Comparison of ENCODE assay signal across 10 cellular contexts in the genomic region with DNA sequence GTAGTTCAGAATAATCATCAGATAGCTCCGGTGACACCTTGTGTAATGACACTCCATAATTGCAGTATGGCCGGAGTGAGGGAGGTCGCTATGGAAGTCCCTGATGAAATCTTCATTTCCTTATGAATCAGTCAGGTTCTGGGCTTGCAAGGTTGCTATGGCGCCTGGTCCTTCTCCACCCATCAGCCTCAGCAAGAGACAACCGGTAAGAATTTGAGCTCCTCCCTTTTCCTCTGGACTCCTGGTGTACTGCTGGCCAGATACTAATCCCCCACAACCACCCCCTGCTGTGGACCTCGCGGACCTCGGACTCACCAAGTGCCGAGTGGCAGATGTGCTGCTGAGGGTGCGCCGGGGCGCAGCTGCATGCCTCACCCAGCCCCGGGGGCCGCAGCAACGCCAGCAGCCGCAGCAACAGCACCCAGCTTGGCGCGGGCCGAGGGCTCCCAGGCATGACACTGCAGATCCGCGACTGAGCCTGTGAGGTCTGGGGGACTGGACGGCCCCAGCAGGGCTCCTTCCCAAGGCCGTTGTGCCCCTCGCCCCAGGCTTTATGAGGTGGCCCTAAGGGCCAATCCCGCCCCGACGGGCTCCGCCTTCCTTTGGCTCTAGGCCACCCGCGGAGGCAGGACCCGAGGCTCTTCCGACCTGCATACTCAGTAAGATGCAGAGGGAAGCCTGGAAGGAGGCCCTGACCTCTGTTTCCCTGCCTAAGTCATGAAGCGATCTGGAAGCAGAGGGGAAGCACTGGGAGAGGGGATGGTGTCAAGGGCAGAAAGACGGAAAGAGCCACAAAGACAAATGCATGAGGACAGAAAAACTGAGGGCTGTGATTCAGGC. TPM values are rescaled to one million over a fixed set of nuclear protein-coding genes. Genes with fewer than 3 reads are reported as not detected.
A peak's percentile ranks its signal among the peaks of the same experiment; 100 is the strongest.
DNase-seq lines count a peak whose midpoint lies in the region; ATAC-seq, FAIRE-seq and TF ChIP-seq lines count a peak whose summit lies in the region.
"Had no signal": no experiment of that assay in that cellular context is flagged by ENCODE, and none has a peak within 500 bp of the region (broad histone marks: within the 10 kb centered on the region; RNA-seq: fewer than 3 reads in every experiment).

TSS of gene TIMP4 (minus strand) at position 526 of the 840 bp plus-strand sequence. CDS start at position 454, 72 bp downstream.

- H2BK15ac ChIP-seq in H1 (ENCODE audit: low read length) (no peak within 1 kb of the TSS; the same call in 1 of the 2 replicates), mesendoderm (replicated peaks; ENCODE audit: low read depth) (no peak within 1 kb of the TSS)

- TF ChIP-seq EP300 in H1 (IDR thresholded peaks at IDR 0.05; ENCODE audit: borderline replicate concordance in 1 of 2, low read depth in 2 of 2, low read length in 2 of 2): no peak

- H2BK5ac ChIP-seq in H1 (ENCODE audit: low read depth, low read length): peak within 1 kb of the TSS; percentile 84; the same call in 1 of the 2 replicates
- peak within 1 kb of the TSS; percentile 36 for H2BK5ac ChIP-seq in mesendoderm (ENCODE audit: low read length)

- H3K27ac Mint-ChIP-seq in activated naive CD8-positive, alpha-beta T cell treated with anti-CD3 and anti-CD28 coated beads, Interleukin-2, amount 10 ng/mL, durations not matched to agents 7 days and 5 days: no peak within 1 kb of the TSS
- no peak within 1 kb of the TSS for H3K27ac Mint-ChIP-seq in activated naive CD8-positive, alpha-beta T cell treated with anti-CD3 and anti-CD28 coated beads, Interleukin-2, amount 50 U/mL, for 24 hours

- no peak for TF ChIP-seq POLR2A in H1 (IDR thresholded peaks at IDR 0.05; ENCODE audit: control extremely low read depth in 1 of 2, low read depth in 2 of 2, low read length in 2 of 2)

- TF ChIP-seq RAD21 in H1 (IDR thresholded peaks at IDR 0.05 in 1 of 2, conservative IDR thresholded peaks at IDR 0.05 in 1 of 2; ENCODE audit: low read depth in 2 of 2, low read length in 2 of 2): no peak

- FAIRE-seq in H1 (lab: Jason Lieb, UNC): no peak

- H2BK20ac ChIP-seq in H1 (ENCODE audit: low read length): peak within 1 kb of the TSS; percentile 44; the same call in 1 of the 2 replicates

- H3K4me1 ChIP-seq in H1 (replicated peaks in 1 of 4; ENCODE audit: control insufficient read depth in 3 of 4, insufficient read depth in 4 of 4, low read length in 3 of 4) (peaks cover 4 to 15% (median 15%) of the 10 kb centered on the region in 4 experiments; a peak in 6 of 7 replicates), mesendoderm (ENCODE audit: control insufficient read depth, low read depth, low read length) (peaks cover 4% of the 10 kb centered on the region), urinary bladder (ENCODE audit: insufficient read depth) (no peaks in the 10 kb centered on the region)

- H3K23me2 ChIP-seq in H1 (ENCODE audit: low read depth, low read length): peaks cover 7% of the 10 kb centered on the region

- peak within 1 kb of the TSS; percentile 82; the same call in 1 of the 2 replicates for H3K18ac ChIP-seq in H1 (ENCODE audit: extremely low read depth, low read length)
- peak within 1 kb of the TSS; percentile 5 for H3K18ac ChIP-seq in mesendoderm (ENCODE audit: low read length)

- TF ChIP-seq CTCF in H1 (IDR thresholded peaks at IDR 0.05; ENCODE audit: control extremely low read depth in 1 of 3, insufficient read depth in 1 of 3, low read depth in 1 of 3, low read length in 3 of 3): no peak

- H3K4ac ChIP-seq in H1 (replicated peaks; ENCODE audit: insufficient read length, low read depth, low read length) (peak within 1 kb of the TSS; percentile 65), mesendoderm (ENCODE audit: low read depth, low read length) (no peak within 1 kb of the TSS)

- no peak within 1 kb of the TSS for H4K5ac ChIP-seq in H1 (ENCODE audit: insufficient read length, low read depth, low read length)
- no peak within 1 kb of the TSS for H4K5ac ChIP-seq in mesendoderm (ENCODE audit: low read length)

- H3K4me3 ChIP-seq in H1 (ENCODE audit: extremely low read depth in 1 of 4, insufficient read depth in 2 of 4, low read depth in 3 of 4, low read length in 4 of 4) (peak within 1 kb of the TSS; percentile 42 to 57 (median 44); a peak in 7 of 8 replicates), mesendoderm (ENCODE audit: low read length) (no peak within 1 kb of the TSS), urinary bladder (ENCODE audit: low read depth, low read length) (peak within 1 kb of the TSS; percentile 34)

- H3K27ac ChIP-seq in H1 (ENCODE audit: low read depth, low read length) (no peak within 1 kb of the TSS; the same call in 1 of the 2 replicates), mesendoderm (ENCODE audit: low read depth, low read length) (peak within 1 kb of the TSS; percentile 62), urinary bladder (ENCODE audit: low read depth) (no peak within 1 kb of the TSS)

- peak within 1 kb of the TSS; percentile 75; the same call in 1 of the 2 replicates for H4K8ac ChIP-seq in H1 (ENCODE audit: extremely low read depth, insufficient read depth, low read length)
- no peak within 1 kb of the TSS for H4K8ac ChIP-seq in mesendoderm (ENCODE audit: low read depth, low read length)

- peak within 1 kb of the TSS; percentile 72 to 94 for H3K4me2 ChIP-seq in H1 (ENCODE audit: insufficient read depth in 1 of 2, low read depth in 2 of 2, low read length in 2 of 2)
- peak within 1 kb of the TSS; percentile 52 for H3K4me2 ChIP-seq in mesendoderm (ENCODE audit: low read length)

- H2BK12ac ChIP-seq in H1 (ENCODE audit: low read depth, low read length): peak within 1 kb of the TSS; percentile 80; the same call in 1 of the 2 replicates

- H3K79me1 ChIP-seq in H1 (ENCODE audit: low read depth, low read length) (no peaks in the 10 kb centered on the region), mesendoderm (ENCODE audit: low read length) (no peaks in the 10 kb centered on the region)

- H3K4me3 Mint-ChIP-seq in activated naive CD8-positive, alpha-beta T cell treated with anti-CD3 and anti-CD28 coated beads, Interleukin-2, amount 10 ng/mL, durations not matched to agents 7 days and 5 days: peak within 1 kb of the TSS; percentile 8
- H3K4me3 Mint-ChIP-seq in activated naive CD8-positive, alpha-beta T cell treated with anti-CD3 and anti-CD28 coated beads, Interleukin-2, amount 50 U/mL, for 24 hours: no peak within 1 kb of the TSS

- H3K36me3 ChIP-seq in H1 (ENCODE audit: control insufficient read depth in 2 of 4, insufficient read depth in 4 of 4, low read length in 3 of 4) (no peaks in the 10 kb centered on the region), mesendoderm (ENCODE audit: control insufficient read depth, insufficient read depth, low read length) (no peaks in the 10 kb centered on the region), urinary bladder (ENCODE audit: insufficient read depth) (no peaks in the 10 kb centered on the region)

- whole genome bisulfite sequencing in H1 (ENCODE audit: extremely low coverage in 1 of 2, insufficient coverage in 1 of 2, insufficient read length in 1 of 2, insufficient replicate concordance in 2 of 2, low coverage in 1 of 2, low lambda C conversion rate in 2 of 2, missing lambda C conversion rate in 1 of 2), 2 experiments: 17% methylated on average over 34 of the region's 34 CpGs; no CpG with 5 or more reads in 1 of the 2 experiments
- no CpG with 5 or more reads among the region's 34 CpGs for WGBS in mesendoderm (ENCODE audit: extremely low coverage, insufficient coverage, low lambda C conversion rate)
- 11% methylated on average over 34 of the region's 34 CpGs for WGBS in urinary bladder

- H3K23ac ChIP-seq in H1 (ENCODE audit: insufficient read length) (no peak within 1 kb of the TSS), mesendoderm (ENCODE audit: low read length) (no peak within 1 kb of the TSS)

- no peaks in the 10 kb centered on the region for H3K36me3 Mint-ChIP-seq in activated naive CD8-positive, alpha-beta T cell treated with anti-CD3 and anti-CD28 coated beads, Interleukin-2, amount 10 ng/mL, durations not matched to agents 7 days and 5 days
- no peaks in the 10 kb centered on the region for H3K36me3 Mint-ChIP-seq in activated naive CD8-positive, alpha-beta T cell treated with anti-CD3 and anti-CD28 coated beads, Interleukin-2, amount 50 U/mL, for 24 hours (ENCODE audit: low read depth)

- peaks cover 32% of the 10 kb centered on the region for H3K27me3 Mint-ChIP-seq in activated naive CD8-positive, alpha-beta T cell treated with anti-CD3 and anti-CD28 coated beads, Interleukin-2, amount 10 ng/mL, durations not matched to agents 7 days and 5 days
- peaks cover 29% of the 10 kb centered on the region for H3K27me3 Mint-ChIP-seq in activated naive CD8-positive, alpha-beta T cell treated with anti-CD3 and anti-CD28 coated beads, Interleukin-2, amount 50 U/mL, for 24 hours

- H3K56ac ChIP-seq in H1 (replicated peaks; ENCODE audit: insufficient read length, low read depth, low read length): no peak within 1 kb of the TSS
- peak within 1 kb of the TSS; percentile 74 for H3K56ac ChIP-seq in mesendoderm (ENCODE audit: low read length)

- H2AFZ ChIP-seq in H1 (ENCODE audit: low read length): peak within 1 kb of the TSS; percentile 14; the same call in 1 of the 2 replicates

- H3K4me1 Mint-ChIP-seq in activated naive CD8-positive, alpha-beta T cell treated with anti-CD3 and anti-CD28 coated beads, Interleukin-2, amount 10 ng/mL, durations not matched to agents 7 days and 5 days: peaks cover 6% of the 10 kb centered on the region
- H3K4me1 Mint-ChIP-seq in activated naive CD8-positive, alpha-beta T cell treated with anti-CD3 and anti-CD28 coated beads, Interleukin-2, amount 50 U/mL, for 24 hours: peaks cover 14% of the 10 kb centered on the region

- H3K27me3 ChIP-seq in H1 (replicated peaks in 1 of 4; ENCODE audit: control insufficient read depth in 3 of 4, extremely low read depth in 1 of 4, insufficient read depth in 3 of 4, low read length in 3 of 4) (no peaks in the 10 kb centered on the region), mesendoderm (ENCODE audit: insufficient read depth, low read length, poor library complexity) (no peaks in the 10 kb centered on the region)

- CTCF ChIA-PET in H1 (lab: Charles Lee; ENCODE audit: partially characterized antibody) (interaction anchor here (0.8 to 37.6 kb wide), 7 partner anchors 12 to 212 kb away, joined by 3 to 651 read pairs (median 3); no protein-coding TSS in a partner anchor), HEK293T (lab: Yijun Ruan, JAX) (no interaction called here)

- H4K91ac ChIP-seq in H1 (replicated peaks; ENCODE audit: insufficient read length, low read length): peak within 1 kb of the TSS; percentile 37

- H3K14ac ChIP-seq in H1 (ENCODE audit: insufficient read length): no peak within 1 kb of the TSS

- H2BK120ac ChIP-seq in H1 (replicated peaks; ENCODE audit: low read depth, low read length) (no peak within 1 kb of the TSS), mesendoderm (ENCODE audit: low read depth, low read length) (no peak within 1 kb of the TSS)

- no peak for DNase-seq in activated naive CD8-positive, alpha-beta T cell treated with anti-CD3 and anti-CD28 coated beads, Interleukin-2, amount 10 ng/mL, durations not matched to agents 7 days and 5 days
- no peak for DNase-seq in activated naive CD8-positive, alpha-beta T cell treated with anti-CD3 and anti-CD28 coated beads, Interleukin-2, amount 50 U/mL, for 24 hours
- DNase-seq in H1 (ENCODE audit: low read depth in 1 of 2, low spot score in 2 of 2) (peak; percentile 36 to 69), mesendoderm (peak; percentile 83), NAMALWA (ENCODE audit: low spot score) (no peak), globus pallidus (ENCODE audit: low spot score) (no peak), HEK293T (ENCODE audit: extremely low spot score) (no peak)
- DNase-seq: NCI-H2171 had no signal

- H3K9ac ChIP-seq in H1 (replicated peaks in 1 of 4; ENCODE audit: extremely low read depth in 1 of 4, low read depth in 3 of 4, low read length in 3 of 4) (peak within 1 kb of the TSS in 1 of 4 experiments; percentile 4; a peak in 1 of 7 replicates), mesendoderm (ENCODE audit: low read length) (peak within 1 kb of the TSS; percentile 53)

- POLR2A ChIA-PET in activated naive CD8-positive, alpha-beta T cell treated with anti-CD3 and anti-CD28 coated beads, Interleukin-2, amount 10 ng/mL, durations not matched to agents 7 days and 5 days (lab: Charles Lee): no interaction called here
- POLR2A ChIA-PET in H1 (lab: Charles Lee; ENCODE audit: partially characterized antibody): interaction anchor here (0.6 to 2.6 kb wide), 7 partner anchors 8 to 326 kb away, joined by 3 to 11 read pairs (median 4); partner anchors contain the start of gene TSEN2
- POLR2A ChIA-PET in HEK293T (lab: Yijun Ruan, JAX): interaction anchor here (0.6 kb wide), 1 partner anchor 326 kb away, joined by 3 read pairs; the partner anchor contains the start of gene TSEN2

- H3K9me3 ChIP-seq in H1 (ENCODE audit: insufficient read depth in 2 of 2, low read depth in 1 of 2, low read length in 1 of 2): no peaks in the 10 kb centered on the region

- peak; percentile 26 for ATAC-seq in activated naive CD8-positive, alpha-beta T cell treated with anti-CD3 and anti-CD28 coated beads, Interleukin-2, amount 10 ng/mL, durations not matched to agents 7 days and 5 days (ENCODE audit: low read depth)
- no peak for ATAC-seq in activated naive CD8-positive, alpha-beta T cell treated with anti-CD3 and anti-CD28 coated beads, Interleukin-2, amount 50 U/mL, for 24 hours

- H3K79me2 ChIP-seq in H1 (ENCODE audit: control insufficient read depth in 1 of 2, insufficient read depth in 2 of 2, low read length in 2 of 2): no peaks in the 10 kb centered on the region
- H3K79me2 ChIP-seq in mesendoderm (ENCODE audit: control insufficient read depth, insufficient read depth, low read length): no peaks in the 10 kb centered on the region

- no peaks in the 10 kb centered on the region for H4K20me1 ChIP-seq in H1 (replicated peaks in 1 of 2; ENCODE audit: control insufficient read depth in 1 of 2, insufficient read depth in 2 of 2, low read length in 2 of 2)

- H2AK5ac ChIP-seq in H1 (ENCODE audit: low read depth, low read length) (peak within 1 kb of the TSS; percentile 87), mesendoderm (ENCODE audit: low read length) (no peak within 1 kb of the TSS)

- no peaks in the 10 kb centered on the region for H3K9me3 Mint-ChIP-seq in activated naive CD8-positive, alpha-beta T cell treated with anti-CD3 and anti-CD28 coated beads, Interleukin-2, amount 10 ng/mL, durations not matched to agents 7 days and 5 days
- no peaks in the 10 kb centered on the region for H3K9me3 Mint-ChIP-seq in activated naive CD8-positive, alpha-beta T cell treated with anti-CD3 and anti-CD28 coated beads, Interleukin-2, amount 50 U/mL, for 24 hours

RNA-seq across cellular contexts. Expression of gene TIMP4, which starts in this region (rescaled TPM):
- not detected for total RNA-seq in activated naive CD8-positive, alpha-beta T cell treated with anti-CD3 and anti-CD28 coated beads, Interleukin-2, amount 10 ng/mL, durations not matched to agents 7 days and 5 days
- 7.5 and 8.7 TPM in 2 replicates for total RNA-seq in H1 (2021; fragmentation: NEBNext Ultra II Directional; extraction: Animal tissue kit (Norgen Biotek cat#: 25700))
- polyA plus RNA-seq in H1 (2011; rRNA removed): 5.1 and 6.4 TPM in 2 replicates
- polyA plus RNA-seq in H1 (2011; cell fraction: cytosol; rRNA removed): 5.0 TPM
- 5.2 TPM for polyA plus RNA-seq in H1 (2011; cell fraction: nucleus; rRNA removed)
- 3.9 to 5.8 TPM (median 4.5 TPM) in 4 replicates for polyA plus RNA-seq in H1 (2012, experiment 1 of 2)
- polyA plus RNA-seq in H1 (2012, experiment 2 of 2): 8.3 TPM
- 10.8 TPM for polyA plus RNA-seq in H1 (2013, experiment 1 of 2)
- polyA plus RNA-seq in H1 (2013, experiment 2 of 2): 14.1 TPM
- polyA minus RNA-seq in H1 (2011; rRNA and poly(A)+ RNA removed): 12.1 and 13.0 TPM in 2 replicates
- 4.8 TPM for polyA minus RNA-seq in H1 (2011; cell fraction: cytosol; rRNA and poly(A)+ RNA removed)
- polyA minus RNA-seq in H1 (2011; cell fraction: nucleus; rRNA and poly(A)+ RNA removed): 9.3 TPM
- 10.4 TPM for polyA plus RNA-seq in mesendoderm (2013, experiment 1 of 2)
- 9.5 TPM for polyA plus RNA-seq in mesendoderm (2013, experiment 2 of 2)
- 1.3 TPM for total RNA-seq in urinary bladder
- 25.1 TPM for polyA plus RNA-seq in urinary bladder
- total RNA-seq: glomerular endothelial cell had no signal

Comparison
In these comparisons a context has a peak if more than half of its experiments do, and no peak if none do; other contexts are left out.
1. Peak in ATAC-seq in activated naive CD8-positive, alpha-beta T cell treated with anti-CD3 and anti-CD28 coated beads, Interleukin-2, amount 10 ng/mL, durations not matched to agents 7 days and 5 days; RNA of the gene not detected or under 1 TPM.
2. DNase-seq: peak in H1 (2 of 2) and mesendoderm (single experiment); none in activated naive CD8-positive, alpha-beta T cell treated with anti-CD3 and anti-CD28 coated beads, Interleukin-2, amount 10 ng/mL, durations not matched to agents 7 days and 5 days (single experiment), activated naive CD8-positive, alpha-beta T cell treated with anti-CD3 and anti-CD28 coated beads, Interleukin-2, amount 50 U/mL, for 24 hours (single experiment), NAMALWA (single experiment), globus pallidus (single experiment) and HEK293T (single experiment).